ENCODE assay signal across 17 cellular contexts in the genomic region with DNA sequence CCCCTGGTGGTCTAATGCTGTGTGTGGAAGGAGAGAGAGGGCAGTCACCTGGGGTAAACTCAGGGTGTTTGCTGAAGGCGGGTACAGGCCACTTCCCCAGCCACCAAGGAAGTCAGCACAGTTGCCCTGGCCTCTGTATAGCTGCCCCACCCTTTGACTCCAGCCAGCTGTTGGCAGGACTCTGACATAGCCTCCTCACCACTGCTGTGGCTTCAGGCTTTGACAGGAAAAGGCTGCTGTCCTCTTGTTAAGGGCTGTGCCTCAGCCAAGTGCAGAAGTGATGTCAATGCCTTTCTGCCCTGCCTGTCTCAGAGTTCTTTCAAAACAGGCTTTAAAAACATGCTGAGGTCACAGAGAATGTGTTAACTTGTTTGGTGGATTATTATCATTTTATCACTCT.
DNase-seq lines count a peak whose midpoint lies in the region; ATAC-seq and TF ChIP-seq lines count a peak whose summit lies in the region.
"Had no signal": no experiment of that assay in that cellular context is flagged by ENCODE, and none has a peak within 500 bp of the region (broad histone marks: within the 10 kb centered on the region; RNA-seq: fewer than 3 reads in every experiment).

No MANE protein-coding gene starts in this region.

- H3K27me3 ChIP-seq in adipocyte (replicated peaks; ENCODE audit: control insufficient read depth, insufficient read depth, low read length), result no peaks in the 10 kb centered on the region
- no peaks in the 10 kb centered on the region for H3K27me3 ChIP-seq in psoas muscle (ENCODE audit: insufficient read depth in 3 of 3, low read length in 2 of 3)

- DNase-seq in AG10803 (ENCODE audit: low read depth) (peak; percentile 61), adipocyte (ENCODE audit: low read depth) (peak; percentile 18), left cardiac atrium (peak; percentile 73), psoas muscle (peak; percentile 42 to 73), NCI-H2171 treated with DMSO at 0.1 percent for 48 hours (lab: John Stamatoyannopoulos, UW) (no peak), NCI-H748 (lab: John Stamatoyannopoulos, UW; ENCODE audit: unreplicated experiment) (no peak)
- DNase-seq in stimulated activated CD4-positive, alpha-beta T cell treated with anti-CD3 and anti-CD28 coated beads, Interleukin-2, amount 100 ng/mL, for 48 hours, result no peak
- DNase-seq: activated CD4-positive, alpha-beta memory T cell treated with anti-CD3 and anti-CD28 coated beads, Interleukin-2, amount 10 ng/mL, durations not matched to agents 7 days and 5 days; Caco-2; foreskin melanocyte; naive thymus-derived CD8-positive, alpha-beta T cell; NCI-H1436 treated with DMSO at 0.1 percent for 48 hours; NCI-H82; SHP77 treated with DMSO at 0.1 percent for 48 hours had no signal

- no peak for TF ChIP-seq CTCF in AG10803 (conservative IDR thresholded peaks at IDR 0.05; ENCODE audit: low read length)
- TF ChIP-seq CTCF in psoas muscle (IDR thresholded peaks at IDR 0.05), result no peak

- H3K4me1 ChIP-seq in adipocyte (ENCODE audit: control insufficient read depth, insufficient read depth, low read length) (peaks cover 18% of the 10 kb centered on the region), psoas muscle (no peaks in the 10 kb centered on the region)
- H3K4me1 ChIP-seq: Caco-2 had no signal

- ATAC-seq in left cardiac atrium (peak; percentile 89 to 97), psoas muscle (peak; percentile 30 to 78 (median 57)), HG02981 (IDR thresholded peaks at IDR 0.05; ENCODE audit: unreplicated experiment) (no peak)
- ATAC-seq: K562; naive thymus-derived CD8-positive, alpha-beta T cell had no signal

- H3K9ac ChIP-seq in adipocyte (ENCODE audit: low read length), result no peak overlapping the region

- 47 to 50% methylated on average over 1 of the region's 1 CpG; no CpG with 5 or more reads in 1 of the 3 donors for whole genome bisulfite sequencing in psoas muscle, 3 donors

- intact Hi-C loops in left cardiac atrium (cut with DNase I) (no loop called here), psoas muscle (cut with DNase I) (no loop called here)

- H3K36me3 ChIP-seq in adipocyte (ENCODE audit: control insufficient read depth, insufficient read depth, low read length, severe bottlenecking) (no peaks in the 10 kb centered on the region), psoas muscle (ENCODE audit: insufficient read depth in 1 of 2, low read depth in 1 of 2) (no peaks in the 10 kb centered on the region)
- H3K36me3 ChIP-seq: HAP-1 had no signal

- H3K4me3 ChIP-seq in AG10803 (ENCODE audit: low read length), result no peak overlapping the region
- no peak overlapping the region for H3K4me3 ChIP-seq in adipocyte (ENCODE audit: low read length)
- no peak overlapping the region for H3K4me3 ChIP-seq in psoas muscle
- H3K4me3 ChIP-seq: HAP-1, K562 had no signal

- no peak overlapping the region for H3K27ac ChIP-seq in psoas muscle

- no peaks in the 10 kb centered on the region for H3K9me3 ChIP-seq in adipocyte (ENCODE audit: control insufficient read depth, low read length)
- no peaks in the 10 kb centered on the region for H3K9me3 ChIP-seq in psoas muscle
- H3K9me3 ChIP-seq: Caco-2, HAP-1 had no signal

Comparison
In these comparisons a context has a peak if more than half of its experiments do, and no peak if none do; other contexts are left out.
1. DNase-seq: peak in AG10803 (single experiment), adipocyte (single experiment), left cardiac atrium (single experiment) and psoas muscle (2 of 2); none in stimulated activated CD4-positive, alpha-beta T cell treated with anti-CD3 and anti-CD28 coated beads, Interleukin-2, amount 100 ng/mL, for 48 hours (0 of 2), NCI-H2171 treated with DMSO at 0.1 percent for 48 hours (single experiment) and NCI-H748 (single experiment).